In the genomic region with DNA sequence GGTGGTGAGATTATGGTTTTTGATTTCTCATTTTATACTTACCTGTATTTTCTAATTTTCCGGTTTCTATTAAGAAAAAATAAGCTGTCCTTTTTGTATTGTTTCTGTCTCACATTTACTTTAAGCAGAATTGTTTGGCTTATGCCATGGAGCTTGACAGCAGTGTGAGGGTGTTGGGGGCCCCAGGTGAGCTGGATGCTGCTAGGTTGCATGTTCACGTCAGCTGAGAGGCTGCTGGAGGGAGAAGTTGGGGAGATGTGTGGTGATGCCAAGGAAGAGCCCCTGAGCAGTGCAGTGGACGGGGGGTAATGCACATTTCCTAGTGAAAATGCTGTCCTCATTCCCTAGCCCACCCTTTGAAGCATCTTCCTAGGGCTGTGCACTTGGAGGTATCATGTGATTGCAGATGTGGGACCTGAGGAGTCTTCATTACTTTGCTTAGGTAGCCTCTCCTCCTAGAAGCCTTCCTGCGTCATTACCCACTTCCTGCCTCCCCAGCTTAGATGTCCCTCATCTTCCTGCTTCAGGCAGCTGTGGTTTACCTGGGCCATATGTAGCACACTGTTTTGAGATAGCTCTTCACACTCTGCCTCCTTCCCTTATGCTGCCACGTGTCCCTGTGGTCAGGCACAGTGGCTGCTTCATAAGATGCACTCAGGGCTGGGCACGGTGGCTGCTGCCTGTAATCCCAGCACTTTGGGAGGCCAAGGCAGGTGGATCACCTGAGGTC, we compare ENCODE assay signal across 9 cellular contexts. TPM values are rescaled to one million over a fixed set of nuclear protein-coding genes. Genes with fewer than 3 reads are reported as not detected.
DNase-seq lines count a peak whose midpoint lies in the region; TF ChIP-seq lines count a peak whose summit lies in the region.
"Had no signal": no experiment of that assay in that cellular context is flagged by ENCODE, and none has a peak within 500 bp of the region (broad histone marks: within the 10 kb centered on the region; RNA-seq: fewer than 3 reads in every experiment).

No MANE protein-coding gene starts in this region.

- H3K27ac ChIP-seq in SK-N-SH (ENCODE audit: low read depth in 2 of 2, low read length in 1 of 2) = no peak overlapping the region
- H3K27ac ChIP-seq: 22Rv1 had no signal

- no peak overlapping the region for H3K9ac ChIP-seq in SK-N-SH

- WGBS in SK-N-SH (ENCODE audit: low lambda C conversion rate) = 96% methylated on average over 6 of the region's 6 CpGs

- no peaks in the 10 kb centered on the region for H3K9me2 ChIP-seq in SK-N-SH

- intact Hi-C loops in activated naive CD4-positive, alpha-beta T cell treated with anti-CD3 and anti-CD28 coated beads for 36 hours (cut with micrococcal nuclease) = loop anchor here (1.0 to 5.0 kb wide), 8 partner anchors 16 to 300 kb away; partner anchors contain the start of genes ATG16L1 and USP40

- DNase-seq in activated gamma-delta T cell treated with Interleukin-2 at 50 U/mL for 16 hours = peak; percentile 83
- DNase-seq in activated gamma-delta T cell (lab: John Stamatoyannopoulos, UW) = no peak
- DNase-seq in NK-92 (lab: John Stamatoyannopoulos, UW; ENCODE audit: unreplicated experiment) = peak; percentile 24
- peak; percentile 88 for DNase-seq in activated naive CD4-positive, alpha-beta T cell treated with anti-CD3 and anti-CD28 coated beads for 36 hours
- peak; percentile 7 for DNase-seq in stimulated activated CD8-positive, alpha-beta memory T cell treated with anti-CD3 and anti-CD28 coated beads, Interleukin-15, amount 100 ng/mL, for 24 hours (ENCODE audit: low read depth)
- DNase-seq in SK-N-SH = no peak
- DNase-seq in ureter (ENCODE audit: low spot score) = no peak
- DNase-seq in NCI-H146 (lab: John Stamatoyannopoulos, UW) = no peak

- TF ChIP-seq EP300 in SK-N-SH (IDR thresholded peaks at IDR 0.05; ENCODE audit: borderline replicate concordance in 1 of 2, low read depth in 1 of 2, low read length in 1 of 2) = no peak

- H3K36me3 Mint-ChIP-seq in activated naive CD4-positive, alpha-beta T cell treated with anti-CD3 and anti-CD28 coated beads for 36 hours (ENCODE audit: low read depth) = peaks cover 61% of the 10 kb centered on the region

- H3K36me3 ChIP-seq in SK-N-SH (replicated peaks in 1 of 2; ENCODE audit: control insufficient read depth in 1 of 2, insufficient read depth in 2 of 2, low read length in 1 of 2) = peaks cover 86 to 89% of the 10 kb centered on the region in 2 experiments

- H3K4me1 Mint-ChIP-seq in activated naive CD4-positive, alpha-beta T cell treated with anti-CD3 and anti-CD28 coated beads for 36 hours (ENCODE audit: low read depth) = peaks cover 55% of the 10 kb centered on the region

- POLR2A ChIA-PET in SK-N-SH (lab: Yijun Ruan, JAX) = no interaction called here

- no peaks in the 10 kb centered on the region for H3F3A ChIP-seq in SK-N-SH (replicated peaks; ENCODE audit: insufficient read depth)

- H3K27ac Mint-ChIP-seq in activated naive CD4-positive, alpha-beta T cell treated with anti-CD3 and anti-CD28 coated beads for 36 hours = peak overlapping the region; percentile 95

- H3K4me3 ChIP-seq in SK-N-SH (ENCODE audit: low read depth in 2 of 2, low read length in 1 of 2) = no peak overlapping the region

- H2AFZ ChIP-seq in SK-N-SH (ENCODE audit: low read depth) = no peak overlapping the region

- H3K4me3 Mint-ChIP-seq in activated naive CD4-positive, alpha-beta T cell treated with anti-CD3 and anti-CD28 coated beads for 36 hours = peak overlapping the region; percentile 64

- H3K27me3 ChIP-seq in SK-N-SH (ENCODE audit: insufficient read depth) = no peaks in the 10 kb centered on the region

- no peaks in the 10 kb centered on the region for H3K9me3 Mint-ChIP-seq in activated naive CD4-positive, alpha-beta T cell treated with anti-CD3 and anti-CD28 coated beads for 36 hours

- peaks cover 2% of the 10 kb centered on the region for H3K79me2 ChIP-seq in SK-N-SH (ENCODE audit: insufficient read depth)

- CTCF ChIA-PET in activated naive CD4-positive, alpha-beta T cell treated with anti-CD3 and anti-CD28 coated beads for 36 hours (lab: Charles Lee) = interaction anchor here (0.6 to 2.0 kb wide), 8 partner anchors 13 to 681 kb away, joined by 3 to 7 read pairs (median 3); partner anchors contain the start of gene ATG16L1
- CTCF ChIA-PET in SK-N-SH (lab: Yijun Ruan, JAX) = no interaction called here

- TF ChIP-seq CTCF in SK-N-SH (IDR thresholded peaks at IDR 0.05) = no peak

- no peak overlapping the region for H3K4me2 ChIP-seq in SK-N-SH

- no peaks in the 10 kb centered on the region for H4K20me1 ChIP-seq in SK-N-SH (ENCODE audit: insufficient read depth)

- no peaks in the 10 kb centered on the region for H3K4me1 ChIP-seq in SK-N-SH (ENCODE audit: control insufficient read depth in 1 of 2, insufficient read depth in 2 of 2, low read depth in 1 of 2, low read length in 1 of 2)

- H3K27me3 Mint-ChIP-seq in activated naive CD4-positive, alpha-beta T cell treated with anti-CD3 and anti-CD28 coated beads for 36 hours (ENCODE audit: low read depth) = no peaks in the 10 kb centered on the region

- no peak for TF ChIP-seq RAD21 in SK-N-SH (IDR thresholded peaks at IDR 0.05; ENCODE audit: low read length)

- no peaks in the 10 kb centered on the region for H3K9me3 ChIP-seq in SK-N-SH

TF ChIP-seq in SK-N-SH, 30 proteins besides CTCF, POLR2A, EP300 and RAD21:
- TF ChIP-seq ELF1 (IDR thresholded peaks at IDR 0.05) (no peak), MAX (IDR thresholded peaks at IDR 0.05; ENCODE audit: low read depth) (no peak)
- TF ChIP-seq, protein P1, sequence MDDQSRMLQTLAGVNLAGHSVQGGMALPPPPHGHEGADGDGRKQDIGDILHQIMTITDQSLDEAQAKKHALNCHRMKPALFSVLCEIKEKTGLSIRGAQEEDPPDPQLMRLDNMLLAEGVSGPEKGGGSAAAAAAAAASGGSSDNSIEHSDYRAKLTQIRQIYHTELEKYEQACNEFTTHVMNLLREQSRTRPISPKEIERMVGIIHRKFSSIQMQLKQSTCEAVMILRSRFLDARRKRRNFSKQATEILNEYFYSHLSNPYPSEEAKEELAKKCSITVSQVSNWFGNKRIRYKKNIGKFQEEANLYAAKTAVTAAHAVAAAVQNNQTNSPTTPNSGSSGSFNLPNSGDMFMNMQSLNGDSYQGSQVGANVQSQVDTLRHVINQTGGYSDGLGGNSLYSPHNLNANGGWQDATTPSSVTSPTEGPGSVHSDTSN (IDR thresholded peaks at IDR 0.05) = no peak

RNA-seq across cellular contexts. Expression of gene ATG16L1, which starts 16.2 kb away (rescaled TPM):
- 10 to 100 TPM; 21.2 to 24.2 TPM for total RNA-seq in activated naive CD4-positive, alpha-beta T cell treated with anti-CD3 and anti-CD28 coated beads for 36 hours
- polyA plus RNA-seq in SK-N-SH (2012; rRNA removed) = 22.2 and 32.2 TPM in 2 replicates
- 22.0 and 24.7 TPM in 2 replicates for polyA plus RNA-seq in SK-N-SH (2012; cell fraction: cytosol; rRNA removed)
- 44.4 and 67.5 TPM in 2 replicates for polyA plus RNA-seq in SK-N-SH (2012; cell fraction: nucleus; rRNA removed)
- 35.4 TPM for total RNA-seq in ureter

RNA-seq across cellular contexts. Expression of gene SAG, which starts 39.9 kb away (rescaled TPM):
- under 1 TPM in 1 of 2 experiments, not detected in 1; 0.19 TPM for total RNA-seq in activated naive CD4-positive, alpha-beta T cell treated with anti-CD3 and anti-CD28 coated beads for 36 hours
- not detected in 2 replicates for polyA plus RNA-seq in SK-N-SH (2012; rRNA removed)
- polyA plus RNA-seq in SK-N-SH (2012; cell fraction: cytosol; rRNA removed) = 0.09 TPM in 1 of 2 replicates, not detected in the other
- polyA plus RNA-seq in SK-N-SH (2012; cell fraction: nucleus; rRNA removed) = not detected in 2 replicates
- total RNA-seq in ureter = not detected

Comparison
In these comparisons a context has a peak if more than half of its experiments do, and no peak if none do; other contexts are left out.
1. DNase-seq: peak in activated gamma-delta T cell treated with Interleukin-2 at 50 U/mL for 16 hours (single experiment), NK-92 (single experiment), activated naive CD4-positive, alpha-beta T cell treated with anti-CD3 and anti-CD28 coated beads for 36 hours (single experiment) and stimulated activated CD8-positive, alpha-beta memory T cell treated with anti-CD3 and anti-CD28 coated beads, Interleukin-15, amount 100 ng/mL, for 24 hours (single experiment); none in activated gamma-delta T cell (single experiment), SK-N-SH (single experiment), ureter (single experiment) and NCI-H146 (single experiment).